17 cellular contexts compared by ENCODE assay signal in genomic region chr7:74006451-74007259, GRCh38. TPM values are rescaled to one million over a fixed set of nuclear protein-coding genes. Genes with fewer than 3 reads are reported as not detected.
A peak's percentile ranks its signal among the peaks of the same experiment; 100 is the strongest.
DNase-seq lines count a peak whose midpoint lies in the region; ATAC-seq and TF ChIP-seq lines count a peak whose summit lies in the region.
"Had no signal": no experiment of that assay in that cellular context is flagged by ENCODE, and none has a peak within 500 bp of the region (broad histone marks: within the 10 kb centered on the region; RNA-seq: fewer than 3 reads in every experiment).

No MANE protein-coding gene starts in this region.

- no peak for TF ChIP-seq CTCF in coronary artery (IDR thresholded peaks at IDR 0.05)
- TF ChIP-seq CTCF in osteoblast (IDR thresholded peaks at IDR 0.05; ENCODE audit: extremely low read depth, low read depth, low read length), result no peak
- TF ChIP-seq CTCF in GM10248 (IDR thresholded peaks at IDR 0.05; ENCODE audit: control extremely low read depth, extremely low read depth, low read depth, missing control alignments), result no peak

- H3K4me1 ChIP-seq in osteoblast (ENCODE audit: insufficient read depth, low read length), result peaks cover 22% of the 10 kb centered on the region

- POLR2A ChIA-PET in GM10248 (lab: Yijun Ruan, JAX), result no interaction called here

- CTCF ChIA-PET in GM10248 (lab: Yijun Ruan, JAX), result interaction anchor here (1.4 to 2.5 kb wide), 2 partner anchors 9 to 20 kb away, joined by 4 to 12 read pairs; no protein-coding TSS in a partner anchor

- H4K20me1 ChIP-seq in osteoblast (ENCODE audit: insufficient read depth, low read length), result no peaks in the 10 kb centered on the region

- H3K9me3 ChIP-seq in osteoblast (ENCODE audit: low read depth, low read length), result no peaks in the 10 kb centered on the region
- H3K9me3 ChIP-seq: tibial nerve had no signal

- no peak for ATAC-seq in HG03342 (IDR thresholded peaks at IDR 0.05; ENCODE audit: unreplicated experiment)
- ATAC-seq: left lobe of liver had no signal

- H3K4me3 ChIP-seq in coronary artery, result no peak overlapping the region
- no peak overlapping the region for H3K4me3 ChIP-seq in osteoblast (ENCODE audit: insufficient read depth, low read length)
- H3K4me3 ChIP-seq: tibial nerve had no signal

- peak; percentile 77 for DNase-seq in DMS 273 (lab: John Stamatoyannopoulos, UW; ENCODE audit: unreplicated experiment)
- DNase-seq in NCI-H2081 (lab: John Stamatoyannopoulos, UW), result peak; percentile 60 to 84
- DNase-seq in coronary artery (ENCODE audit: low spot score), result no peak
- DNase-seq in osteoblast (ENCODE audit: insufficient read length, low spot score, missing footprints), result peak; percentile 48
- no peak for DNase-seq in NCI-H2107 treated with DMSO at 0.1 percent for 48 hours (lab: John Stamatoyannopoulos, UW; ENCODE audit: unreplicated experiment)
- no peak for DNase-seq in GM10248 (ENCODE audit: extremely low spot score)
- DNase-seq in NCI-H526 (lab: John Stamatoyannopoulos, UW), result no peak
- DNase-seq: Calu3, hypothalamus, naive B cell, NCI-H1930, SIG-M5, T1000 had no signal

- no peak overlapping the region for H2AFZ ChIP-seq in osteoblast (ENCODE audit: low read length)

- no peaks in the 10 kb centered on the region for H3K79me2 ChIP-seq in osteoblast (ENCODE audit: insufficient read depth, low read length)

- H3K27ac ChIP-seq in coronary artery (peak overlapping the region; percentile 65 to 97), osteoblast (ENCODE audit: low read depth, low read length) (no peak overlapping the region)
- H3K27ac ChIP-seq: HL-60 had no signal

- no peak overlapping the region for H3K4me2 ChIP-seq in osteoblast (ENCODE audit: insufficient read depth, low read length)

- H3K36me3 ChIP-seq in osteoblast (ENCODE audit: insufficient read depth, low read length), result no peaks in the 10 kb centered on the region
- H3K36me3 ChIP-seq: tibial nerve had no signal

- H3K27me3 ChIP-seq in osteoblast (ENCODE audit: insufficient read depth, low read length), result no peaks in the 10 kb centered on the region
- H3K27me3 ChIP-seq: tibial nerve had no signal

RNA-seq across cellular contexts. Expression of gene ELN, which starts 21.3 kb away (rescaled TPM):
- 69.1 and 113 TPM in 2 replicates for total RNA-seq in osteoblast

Comparison
In these comparisons a context has a peak if more than half of its experiments do, and no peak if none do; other contexts are left out.
1. DNase-seq: peak in DMS 273 (single experiment), NCI-H2081 (2 of 2) and osteoblast (single experiment); none in coronary artery (single experiment), NCI-H2107 treated with DMSO at 0.1 percent for 48 hours (single experiment), GM10248 (single experiment) and NCI-H526 (0 of 2).